ENCODE assay signal across 23 cellular contexts in genomic region chr10:97852277-97852676, GRCh38. TPM values are rescaled to one million over a fixed set of nuclear protein-coding genes. Genes with fewer than 3 reads are reported as not detected.
DNase-seq lines count a peak whose midpoint lies in the region; ATAC-seq, FAIRE-seq and TF ChIP-seq lines count a peak whose summit lies in the region.
"Had no signal": no experiment of that assay in that cellular context is flagged by ENCODE, and none has a peak within 500 bp of the region (broad histone marks: within the 10 kb centered on the region; RNA-seq: fewer than 3 reads in every experiment).

No MANE protein-coding gene starts in this region.

- H3K27ac Mint-ChIP-seq in activated T-cell treated with anti-CD3 and anti-CD28 coated beads, Interleukin-2, amount 50 U/mL, for 24 hours, result peak overlapping the region; percentile 40
- no peak overlapping the region for H3K27ac Mint-ChIP-seq in activated T-cell treated with anti-CD3 and anti-CD28 coated beads, Interleukin-2, amount 50 U/mL, for 72 hours
- H3K27ac Mint-ChIP-seq in CD8-positive, alpha-beta memory T cell, result peak overlapping the region in 3 of 8 donors; percentile 47 to 87 (median 68)
- H3K27ac Mint-ChIP-seq: nephron progenitor cell; progenitor cell of endocrine pancreas; stimulated activated naive B cell treated with anti-CD40 and anti-IgM and Interleukin-4, amounts not matched to agents 10 μg/mL and 1 μg/mL and 100 μg/mL, for 72 hours had no signal

- H3K27me3 Mint-ChIP-seq in activated T-cell treated with anti-CD3 and anti-CD28 coated beads, Interleukin-2, amount 50 U/mL, for 24 hours, result no peaks in the 10 kb centered on the region
- no peaks in the 10 kb centered on the region for H3K27me3 Mint-ChIP-seq in activated T-cell treated with anti-CD3 and anti-CD28 coated beads, Interleukin-2, amount 50 U/mL, for 72 hours (ENCODE audit: low read depth)
- H3K27me3 Mint-ChIP-seq in CD8-positive, alpha-beta memory T cell, result no peaks in the 10 kb centered on the region

- H3K4me3 Mint-ChIP-seq in activated T-cell treated with anti-CD3 and anti-CD28 coated beads, Interleukin-2, amount 50 U/mL, for 24 hours, result no peak overlapping the region
- H3K4me3 Mint-ChIP-seq in activated T-cell treated with anti-CD3 and anti-CD28 coated beads, Interleukin-2, amount 50 U/mL, for 72 hours, result peak overlapping the region in 1 of 2 donors; percentile 82
- peak overlapping the region in 6 of 7 donors; percentile 9 to 95 (median 86) for H3K4me3 Mint-ChIP-seq in CD8-positive, alpha-beta memory T cell
- H3K4me3 Mint-ChIP-seq: nephron progenitor cell; stimulated activated naive B cell treated with anti-CD40 and anti-IgM and Interleukin-4, amounts not matched to agents 10 μg/mL and 1 μg/mL and 100 μg/mL, for 72 hours had no signal

- intact Hi-C loops in adrenal gland (cut with DNase I), result no loop called here

- POLR2A ChIA-PET in CD8-positive, alpha-beta memory T cell (lab: Charles Lee), result no interaction called here

- peaks cover 39% of the 10 kb centered on the region for H3K4me1 Mint-ChIP-seq in activated T-cell treated with anti-CD3 and anti-CD28 coated beads, Interleukin-2, amount 50 U/mL, for 24 hours (ENCODE audit: low read depth)
- peaks cover 38% of the 10 kb centered on the region for H3K4me1 Mint-ChIP-seq in activated T-cell treated with anti-CD3 and anti-CD28 coated beads, Interleukin-2, amount 50 U/mL, for 72 hours (ENCODE audit: low read depth)
- peaks cover 36 to 43% (median 37%) of the 10 kb centered on the region in 3 donors for H3K4me1 Mint-ChIP-seq in CD8-positive, alpha-beta memory T cell

- H3K4me3 ChIP-seq in CD8-positive, alpha-beta memory T cell (ENCODE audit: low read length), result no peak overlapping the region
- H3K4me3 ChIP-seq in adrenal gland, result no peak overlapping the region
- H3K4me3 ChIP-seq in neural cell (ENCODE audit: low read length), result peak overlapping the region; percentile 88
- H3K4me3 ChIP-seq: GM23248, thyroid gland had no signal

- TF ChIP-seq POLR2A in adrenal gland (IDR thresholded peaks at IDR 0.05) (no peak), GM12891 (IDR thresholded peaks at IDR 0.05; ENCODE audit: low read depth, low read length) (no peak)

- no peak overlapping the region for H3K9ac ChIP-seq in neural cell (ENCODE audit: low read length)
- H3K9ac ChIP-seq: GM23248 had no signal

- no peak for DNase-seq in activated T-cell treated with anti-CD3 and anti-CD28 coated beads, Interleukin-2, amount 50 U/mL, for 24 hours
- DNase-seq in activated T-cell treated with anti-CD3 and anti-CD28 coated beads, Interleukin-2, amount 50 U/mL, for 72 hours, result no peak
- DNase-seq in CD8-positive, alpha-beta memory T cell, result no peak
- DNase-seq in adrenal gland (peak in 6 of 7 donors; percentile 45 to 77 (median 60)), epidermal melanocyte (ENCODE audit: insufficient read length, low spot score) (no peak), GM12891 (ENCODE audit: insufficient read length, low spot score) (no peak)
- no peak for DNase-seq in stimulated activated CD4-positive, alpha-beta T cell treated with anti-CD3 and anti-CD28 coated beads, Interleukin-2, amount 100 ng/mL, for 48 hours
- DNase-seq: activated CD8-positive, alpha-beta memory T cell treated with anti-CD3 and anti-CD28 coated beads for 24 hours; GDM1; GM23248; left colon; mesendoderm; NCI-H1417; NCI-H2107; NCI-H510A treated with DMSO at 0.1 percent for 48 hours; nephron progenitor cell; stimulated activated naive B cell treated with anti-CD40 and anti-IgM and Interleukin-4, amounts not matched to agents 10 μg/mL and 1 μg/mL and 100 μg/mL, for 72 hours; thyroid gland had no signal

- no peaks in the 10 kb centered on the region for H3K27me3 ChIP-seq in CD8-positive, alpha-beta memory T cell (ENCODE audit: insufficient read depth, low read length, poor library complexity, severe bottlenecking)
- peaks cover 3% of the 10 kb centered on the region for H3K27me3 ChIP-seq in adrenal gland
- H3K27me3 ChIP-seq in neural cell (ENCODE audit: insufficient read depth, low read depth, low read length), result peaks cover 30% of the 10 kb centered on the region
- H3K27me3 ChIP-seq: thyroid gland had no signal

- ATAC-seq in activated T-cell treated with anti-CD3 and anti-CD28 coated beads, Interleukin-2, amount 50 U/mL, for 72 hours (replicated peaks in 1 of 2), result no peak
- ATAC-seq: HepG2, left colon had no signal

- H3K36me3 Mint-ChIP-seq in activated T-cell treated with anti-CD3 and anti-CD28 coated beads, Interleukin-2, amount 50 U/mL, for 24 hours (ENCODE audit: low read depth), result no peaks in the 10 kb centered on the region
- H3K36me3 Mint-ChIP-seq in activated T-cell treated with anti-CD3 and anti-CD28 coated beads, Interleukin-2, amount 50 U/mL, for 72 hours (ENCODE audit: insufficient read depth in 2 of 2), result no peaks in the 10 kb centered on the region
- H3K36me3 Mint-ChIP-seq in CD8-positive, alpha-beta memory T cell, result peaks cover 0 to 4% (median 1%) of the 10 kb centered on the region in 3 donors

- H3K36me3 ChIP-seq in CD8-positive, alpha-beta memory T cell (ENCODE audit: insufficient read depth, low read length), result no peaks in the 10 kb centered on the region
- H3K36me3 ChIP-seq in adrenal gland (replicated peaks in 1 of 2) (no peaks in the 10 kb centered on the region), neural cell (ENCODE audit: insufficient read depth, low read length) (no peaks in the 10 kb centered on the region)
- H3K36me3 ChIP-seq: thyroid gland had no signal

- H3F3A ChIP-seq in neural cell (ENCODE audit: insufficient read depth, low read length, poor library complexity, severe bottlenecking), result no peaks in the 10 kb centered on the region

- no peak for TF ChIP-seq RAD21 in neural cell (conservative IDR thresholded peaks at IDR 0.05)

- no peaks in the 10 kb centered on the region for H3K9me2 ChIP-seq in neural cell (ENCODE audit: insufficient read depth, low read length)

- H3K9me3 ChIP-seq in CD8-positive, alpha-beta memory T cell (ENCODE audit: low read length), result no peaks in the 10 kb centered on the region
- no peaks in the 10 kb centered on the region for H3K9me3 ChIP-seq in adrenal gland (replicated peaks in 1 of 3)
- no peaks in the 10 kb centered on the region for H3K9me3 ChIP-seq in neural cell (ENCODE audit: low read length)
- H3K9me3 ChIP-seq: thyroid gland had no signal

- H3K9me3 Mint-ChIP-seq in activated T-cell treated with anti-CD3 and anti-CD28 coated beads, Interleukin-2, amount 50 U/mL, for 24 hours, result no peaks in the 10 kb centered on the region
- no peaks in the 10 kb centered on the region for H3K9me3 Mint-ChIP-seq in activated T-cell treated with anti-CD3 and anti-CD28 coated beads, Interleukin-2, amount 50 U/mL, for 72 hours
- H3K9me3 Mint-ChIP-seq in CD8-positive, alpha-beta memory T cell, result no peaks in the 10 kb centered on the region
- H3K9me3 Mint-ChIP-seq: nephron progenitor cell had no signal

- no peaks in the 10 kb centered on the region for H3K79me2 ChIP-seq in neural cell (replicated peaks; ENCODE audit: insufficient read depth, low read length)

- TF ChIP-seq CTCF in adrenal gland (IDR thresholded peaks at IDR 0.05), result no peak
- no peak for TF ChIP-seq CTCF in neural cell (IDR thresholded peaks at IDR 0.05; ENCODE audit: poor library complexity, severe bottlenecking)

- H3K27ac ChIP-seq in CD8-positive, alpha-beta memory T cell (ENCODE audit: low read depth, low read length), result no peak overlapping the region
- H3K27ac ChIP-seq in adrenal gland (no peak overlapping the region), neural cell (ENCODE audit: low read length) (no peak overlapping the region)
- H3K27ac ChIP-seq: GM23248, thyroid gland had no signal

- FAIRE-seq in GM12891 (lab: Jason Lieb, UNC), result no peak
- FAIRE-seq: astrocyte, HepG2 had no signal

- no peak overlapping the region for H3K4me2 ChIP-seq in neural cell (ENCODE audit: low read length)

- TF ChIP-seq EP300 in neural cell (conservative IDR thresholded peaks at IDR 0.05; ENCODE audit: poor library complexity, severe bottlenecking), result no peak

- peaks cover 34% of the 10 kb centered on the region for H3K4me1 ChIP-seq in CD8-positive, alpha-beta memory T cell (ENCODE audit: insufficient read depth, low read length)
- peaks cover 0 to 5% of the 10 kb centered on the region in 2 donors for H3K4me1 ChIP-seq in adrenal gland (replicated peaks in 1 of 2)

- CTCF ChIA-PET in CD8-positive, alpha-beta memory T cell (lab: Charles Lee), result interaction anchor here (1.0 to 4.4 kb wide), 4 partner anchors 12 to 175 kb away, joined by 3 to 26 read pairs (median 6); no protein-coding TSS in a partner anchor

- no peaks in the 10 kb centered on the region for H4K20me1 ChIP-seq in neural cell (ENCODE audit: insufficient read depth)

- no peak overlapping the region for H2AFZ ChIP-seq in neural cell (ENCODE audit: low read depth, low read length)
- H2AFZ ChIP-seq: GM23248 had no signal

- 32 to 47% (median 33%) methylated on average over 3 of the region's 3 CpGs for WGBS in adrenal gland, 4 donors

TF ChIP-seq in neural cell, 6 proteins besides CTCF, POLR2A, EP300 and RAD21 (continues in another document):
- TF ChIP-seq TAF1 (IDR thresholded peaks at IDR 0.05; ENCODE audit: low read depth) (no peak), SMC3 (conservative IDR thresholded peaks at IDR 0.05; ENCODE audit: poor library complexity) (no peak)

TF ChIP-seq in GM12891, 5 proteins besides CTCF, POLR2A, EP300 and RAD21:
- no peak for TF ChIP-seq TAF1 (IDR thresholded peaks at IDR 0.05; ENCODE audit: low read depth, low read length)
- TF ChIP-seq SPI1 (IDR thresholded peaks at IDR 0.05; ENCODE audit: low read depth, low read length), result no peak
- TF ChIP-seq POU2F2 (IDR thresholded peaks at IDR 0.05; ENCODE audit: low read depth, low read length), result no peak
- TF ChIP-seq PAX5 (IDR thresholded peaks at IDR 0.05; ENCODE audit: insufficient read depth, low read length, severe bottlenecking), result no peak
- TF ChIP-seq POLR2AphosphoS5 (IDR thresholded peaks at IDR 0.05; ENCODE audit: low read depth, low read length), result no peak
TF ChIP-seq in GM12891: peak in this region for 0.

RNA-seq across cellular contexts. Expression of gene GOLGA7B, which starts 2.6 kb away (rescaled TPM):
- total RNA-seq in activated T-cell treated with anti-CD3 and anti-CD28 coated beads, Interleukin-2, amount 50 U/mL, for 72 hours, result under 1 TPM; 0.55 to 0.83 TPM
- total RNA-seq in CD8-positive, alpha-beta memory T cell, result under 1 TPM; 0.29 to 0.44 TPM
- polyA plus RNA-seq in CD8-positive, alpha-beta memory T cell, result 0.62 TPM
- total RNA-seq in adrenal gland, result 1 to 10 TPM in 2 of 8 donors, under 1 TPM in 6; 0.06 to 2.2 (median 0.51) TPM
- polyA plus RNA-seq in adrenal gland (10 to 100 TPM in 1 of 3 donors, 1 to 10 TPM in 2; 1.8 to 20.3 (median 3.5) TPM), neural cell (29.8 and 30.4 TPM in 2 replicates)
- polyA minus RNA-seq in neural cell, result 10.5 and 11.7 TPM in 2 replicates
- polyA plus RNA-seq in GM12891 (2012; ENCODE audit: low read depth, missing spikeins), result 0.01 TPM
- total RNA-seq: GM23248, HepG2, MCF 10A had no signal
- polyA plus RNA-seq: GM23248, HepG2 had no signal

Comparison
In these comparisons a context has a peak if more than half of its experiments do, and no peak if none do; other contexts are left out.
1. DNase-seq: peak in adrenal gland (6 of 7); none in activated T-cell treated with anti-CD3 and anti-CD28 coated beads, Interleukin-2, amount 50 U/mL, for 24 hours (single experiment), activated T-cell treated with anti-CD3 and anti-CD28 coated beads, Interleukin-2, amount 50 U/mL, for 72 hours (0 of 2), CD8-positive, alpha-beta memory T cell (0 of 5), epidermal melanocyte (single experiment), stimulated activated CD4-positive, alpha-beta T cell treated with anti-CD3 and anti-CD28 coated beads, Interleukin-2, amount 100 ng/mL, for 48 hours (0 of 2) and GM12891 (single experiment).